ENCODE assay signal across 20 cellular contexts in the genomic region with DNA sequence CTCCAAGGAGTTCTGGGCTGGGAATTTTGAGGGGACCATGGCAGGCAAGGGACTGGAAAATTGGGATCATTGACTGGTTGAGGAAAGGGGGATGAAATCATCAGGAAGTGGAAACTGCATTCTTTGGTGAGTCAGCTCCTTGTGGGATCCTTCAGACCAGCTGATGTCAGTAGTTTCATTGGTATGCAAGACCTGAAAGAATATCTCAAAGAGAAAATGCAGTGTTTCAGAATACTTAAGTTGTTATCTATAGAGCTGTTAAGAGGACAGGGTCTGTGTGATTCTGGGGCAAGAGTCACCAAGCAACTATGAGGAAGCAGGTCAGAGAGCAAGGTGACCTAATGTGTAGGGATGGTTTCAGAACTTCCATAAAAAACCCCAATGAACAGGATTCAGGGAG.
DNase-seq lines count a peak whose midpoint lies in the region; ATAC-seq, FAIRE-seq and TF ChIP-seq lines count a peak whose summit lies in the region.
"Had no signal": no experiment of that assay in that cellular context is flagged by ENCODE, and none has a peak within 500 bp of the region (broad histone marks: within the 10 kb centered on the region; RNA-seq: fewer than 3 reads in every experiment).

No MANE protein-coding gene starts in this region.

- peak overlapping the region; percentile 18 for H3K27ac ChIP-seq in mesenchymal stem cell (ENCODE audit: low read length, poor library complexity, severe bottlenecking)
- no peak overlapping the region for H3K27ac ChIP-seq in tibial artery
- H3K27ac ChIP-seq: psoas muscle, upper lobe of right lung, WERI-Rb-1 had no signal

- no peak overlapping the region for H2BK12ac ChIP-seq in mesenchymal stem cell (ENCODE audit: low read length in 2 of 2)

- TF ChIP-seq CTCF in AG10803 (conservative IDR thresholded peaks at IDR 0.05; ENCODE audit: low read length), result no peak
- TF ChIP-seq CTCF in tibial artery (IDR thresholded peaks at IDR 0.05), result no peak

- H3K4me2 ChIP-seq in mesenchymal stem cell (ENCODE audit: low read length, poor library complexity, severe bottlenecking), result no peak overlapping the region

- H2BK5ac ChIP-seq in mesenchymal stem cell (ENCODE audit: low read depth, low read length, poor library complexity, severe bottlenecking), result no peak overlapping the region

- no peak overlapping the region for H2BK15ac ChIP-seq in mesenchymal stem cell (ENCODE audit: low read depth, poor library complexity, severe bottlenecking)

- no peak overlapping the region for H4K8ac ChIP-seq in mesenchymal stem cell (ENCODE audit: low read length)

- no peak overlapping the region for H2AFZ ChIP-seq in mesenchymal stem cell (ENCODE audit: low read depth, low read length)

- no peak overlapping the region for H2BK120ac ChIP-seq in mesenchymal stem cell (ENCODE audit: low read depth, low read length)

- H3K36me3 ChIP-seq in mesenchymal stem cell (ENCODE audit: control insufficient read depth in 1 of 2, insufficient read depth in 2 of 2, low read depth in 1 of 2, low read length in 2 of 2), result no peaks in the 10 kb centered on the region
- H3K36me3 ChIP-seq in tibial artery, result no peaks in the 10 kb centered on the region
- H3K36me3 ChIP-seq: upper lobe of right lung, WERI-Rb-1 had no signal

- H3K4ac ChIP-seq in mesenchymal stem cell (ENCODE audit: low read depth in 1 of 2, low read length in 2 of 2), result no peak overlapping the region

- no peak overlapping the region for H4K91ac ChIP-seq in mesenchymal stem cell (ENCODE audit: low read length)

- H3K27me3 ChIP-seq in mesenchymal stem cell (ENCODE audit: control insufficient read depth in 1 of 2, insufficient read depth in 1 of 2, low read length in 2 of 2) (no peaks in the 10 kb centered on the region), tibial artery (no peaks in the 10 kb centered on the region)
- H3K27me3 ChIP-seq: upper lobe of right lung had no signal

- no peaks in the 10 kb centered on the region for H3K4me1 ChIP-seq in mesenchymal stem cell (ENCODE audit: control insufficient read depth, insufficient read depth, low read depth, low read length)
- no peaks in the 10 kb centered on the region for H3K4me1 ChIP-seq in tibial artery
- H3K4me1 ChIP-seq: psoas muscle, upper lobe of right lung had no signal

- intact Hi-C loops in left cardiac atrium (cut with DNase I) (no loop called here), tibial artery (cut with DNase I; ENCODE audit: low total_unique reads) (no loop called here)

- no peak overlapping the region for H3K23ac ChIP-seq in mesenchymal stem cell (ENCODE audit: low read length in 2 of 2)

- H3K4me3 ChIP-seq in AG10803 (ENCODE audit: low read length) (no peak overlapping the region), mesenchymal stem cell (ENCODE audit: insufficient read depth in 1 of 2, low read depth in 1 of 2, low read length in 2 of 2) (peak overlapping the region in 1 of 2 experiments; percentile 1), tibial artery (no peak overlapping the region)
- H3K4me3 ChIP-seq: psoas muscle, upper lobe of right lung had no signal

- no peak overlapping the region for H2AK5ac ChIP-seq in mesenchymal stem cell (ENCODE audit: low read length, severe bottlenecking)

- peak; percentile 63 for FAIRE-seq in RCC 7860 (lab: Jason Lieb, UNC)
- FAIRE-seq: endometrium had no signal

- H3K9ac ChIP-seq in mesenchymal stem cell (ENCODE audit: low read length), result peak overlapping the region; percentile 34

- ATAC-seq in left cardiac atrium (no peak), HG02678 (IDR thresholded peaks at IDR 0.05; ENCODE audit: unreplicated experiment) (no peak)
- ATAC-seq: activated T-cell treated with anti-CD3 and anti-CD28 coated beads, Interleukin-2, amount 50 U/mL, for 4 hours; psoas muscle; upper lobe of right lung had no signal

- no peaks in the 10 kb centered on the region for H3K79me1 ChIP-seq in mesenchymal stem cell (replicated peaks; ENCODE audit: low read length, poor library complexity, severe bottlenecking)

- H3K9me3 ChIP-seq in mesenchymal stem cell (ENCODE audit: control insufficient read depth, low read length), result peaks cover 25% of the 10 kb centered on the region
- peaks cover 4 to 22% (median 14%) of the 10 kb centered on the region in 3 donors for H3K9me3 ChIP-seq in tibial artery

- H3K18ac ChIP-seq in mesenchymal stem cell (ENCODE audit: low read depth in 1 of 2, low read length in 2 of 2), result no peak overlapping the region

- DNase-seq in AG10803 (ENCODE audit: low read depth) (peak; percentile 87), RCC 7860 (ENCODE audit: low spot score) (peak; percentile 85), dedifferentiated amniotic fluid mesenchymal stem cell (ENCODE audit: extremely low spot score) (peak; percentile 47), mesenchymal stem cell (peak; percentile 14), left cardiac atrium (no peak), tibial artery (no peak)
- no peak for DNase-seq in stimulated activated CD4-positive, alpha-beta T cell treated with anti-CD3 and anti-CD28 coated beads, Interleukin-12 subunit alpha, Interleukin-12 subunit beta, amount 100 ng/mL, for 4 hours
- DNase-seq: activated CD4-positive, alpha-beta memory T cell treated with anti-CD3 and anti-CD28 coated beads for 36 hours; activated T-cell treated with anti-CD3 and anti-CD28 coated beads, Interleukin-2, amount 50 U/mL, for 4 hours; CD4-positive, alpha-beta T cell; NCI-H146; nephron progenitor cell; psoas muscle; stimulated activated CD4-positive, alpha-beta T cell treated with anti-CD3 and anti-CD28 coated beads, Interleukin-15, amount 100 ng/mL, for 24 hours; stimulated activated naive CD4-positive, alpha-beta T cell treated with Interleukin-2 at 50 U/mL for 16 hours; T-helper 1 cell; upper lobe of right lung; WERI-Rb-1 had no signal

- no peak overlapping the region for H3K14ac ChIP-seq in mesenchymal stem cell (ENCODE audit: low read length in 2 of 2)

Comparison
In these comparisons a context has a peak if more than half of its experiments do, and no peak if none do; other contexts are left out.
1. DNase-seq: peak in AG10803 (single experiment), RCC 7860 (single experiment), dedifferentiated amniotic fluid mesenchymal stem cell (single experiment) and mesenchymal stem cell (single experiment); none in left cardiac atrium (single experiment), tibial artery (0 of 2) and stimulated activated CD4-positive, alpha-beta T cell treated with anti-CD3 and anti-CD28 coated beads, Interleukin-12 subunit alpha, Interleukin-12 subunit beta, amount 100 ng/mL, for 4 hours (single experiment).